ENCODE assay signal across 1 cellular context in genomic region chr21:14587266-14587665, GRCh38.
TF ChIP-seq lines count a peak whose summit lies in the region.

No MANE protein-coding gene starts in this region.

TF ChIP-seq in K562, 482 proteins besides CTCF, POLR2A, EP300 and RAD21 (continued from another document and continues in another):
- no peak for TF ChIP-seq ZBTB40 (IDR thresholded peaks at IDR 0.05)
- no peak for TF ChIP-seq ZBTB40 (CRISPR knock-in tag; IDR thresholded peaks at IDR 0.05)
- TF ChIP-seq HNRNPH1 (optimal IDR thresholded peaks at IDR 0.05; ENCODE audit: low read depth, low read length) = no peak
- TF ChIP-seq ZC3H11A (IDR thresholded peaks at IDR 0.05; ENCODE audit: low read depth, low read length) = no peak
- no peak for TF ChIP-seq TRIM25 (IDR thresholded peaks at IDR 0.05; ENCODE audit: borderline replicate concordance)
- TF ChIP-seq ZNF280B (CRISPR knock-in tag; IDR thresholded peaks at IDR 0.05) = no peak
- TF ChIP-seq ZC3H4 (CRISPR knock-in tag; IDR thresholded peaks at IDR 0.05; ENCODE audit: borderline replicate concordance) = no peak
- TF ChIP-seq ARID3A (IDR thresholded peaks at IDR 0.05; ENCODE audit: borderline replicate concordance, low read depth, low read length) = no peak
- TF ChIP-seq TFAP4 (CRISPR knock-in tag; IDR thresholded peaks at IDR 0.05; ENCODE audit: borderline replicate concordance) = no peak
- no peak for TF ChIP-seq ZNF165 (CRISPR knock-in tag; IDR thresholded peaks at IDR 0.05; ENCODE audit: borderline replicate concordance)
- TF ChIP-seq ILK (tag; IDR thresholded peaks at IDR 0.05; ENCODE audit: borderline replicate concordance, low read depth) = 0 out of 2 replicates have a peak, but pooled peaks have one; percentile 25
- TF ChIP-seq ZNF408 (CRISPR knock-in tag; IDR thresholded peaks at IDR 0.05; ENCODE audit: low read depth) = no peak
- no peak for TF ChIP-seq RBM22 (IDR thresholded peaks at IDR 0.05; ENCODE audit: low read depth, low read length, poor library complexity, severe bottlenecking)
- no peak for TF ChIP-seq COPS2 (conservative IDR thresholded peaks at IDR 0.05)
- TF ChIP-seq PTTG1 (tag; IDR thresholded peaks at IDR 0.05; ENCODE audit: low read depth) = peak; percentile 40; the same call in 1 of the 2 replicates
- TF ChIP-seq DMBX1 (CRISPR knock-in tag; IDR thresholded peaks at IDR 0.05; ENCODE audit: borderline replicate concordance) = no peak
- no peak for TF ChIP-seq RNF2 (IDR thresholded peaks at IDR 0.05)
- TF ChIP-seq CREB5 (CRISPR knock-in tag; IDR thresholded peaks at IDR 0.05) = no peak
- no peak for TF ChIP-seq OTX1 (CRISPR knock-in tag; IDR thresholded peaks at IDR 0.05)
- TF ChIP-seq SMARCA4 (IDR thresholded peaks at IDR 0.05) = no peak
- TF ChIP-seq IFI16 (CRISPR knock-in tag; IDR thresholded peaks at IDR 0.05) = no peak
- TF ChIP-seq HDAC8 (tag; IDR thresholded peaks at IDR 0.05) = no peak
- no peak for TF ChIP-seq E2F8 (IDR thresholded peaks at IDR 0.05; ENCODE audit: low read depth, partially characterized antibody)
- TF ChIP-seq CBX3 (IDR thresholded peaks at IDR 0.05; ENCODE audit: borderline replicate concordance in 1 of 2, low read length in 2 of 2) = no peak
- peak; percentile 90 for TF ChIP-seq ZNF311 (CRISPR knock-in tag; IDR thresholded peaks at IDR 0.05)
- TF ChIP-seq NFE2L1 (tag; IDR thresholded peaks at IDR 0.05; ENCODE audit: borderline replicate concordance, low read depth) = no peak
- TF ChIP-seq ZBTB7A (IDR thresholded peaks at IDR 0.05; ENCODE audit: borderline replicate concordance, control insufficient read depth, low read depth, low read length) = no peak
- no peak for TF ChIP-seq E2F4 (CRISPR knock-in tag; IDR thresholded peaks at IDR 0.05; ENCODE audit: low read depth)
- no peak for TF ChIP-seq CREM (IDR thresholded peaks at IDR 0.05; ENCODE audit: low read depth)
- no peak for TF ChIP-seq SIX5 (IDR thresholded peaks at IDR 0.05; ENCODE audit: borderline replicate concordance in 1 of 2, insufficient read depth in 1 of 2, low read depth in 1 of 2, low read length in 2 of 2)
- no peak for TF ChIP-seq ZNF175 (CRISPR knock-in tag; IDR thresholded peaks at IDR 0.05; ENCODE audit: low read depth)
